8 cellular contexts compared by ENCODE assay signal in genomic region chr3:111071257-111072015, GRCh38. TPM values are rescaled to one million over a fixed set of nuclear protein-coding genes. Genes with fewer than 3 reads are reported as not detected.
DNase-seq lines count a peak whose midpoint lies in the region; ATAC-seq and TF ChIP-seq lines count a peak whose summit lies in the region.

NECTIN3 (plus strand) TSS chr3:111071816; CDS start chr3:111072018, 202 bp downstream.

- no peaks in the 10 kb centered on the region for H3K9me3 Mint-ChIP-seq in endothelial cell (ENCODE audit: unreplicated experiment)

- peaks cover 27% of the 10 kb centered on the region for H3K79me2 ChIP-seq in mesendoderm (ENCODE audit: control insufficient read depth, insufficient read depth, low read length)

- H3K56ac ChIP-seq in mesendoderm (ENCODE audit: low read length) = peak within 1 kb of the TSS; percentile 94

- DNase-seq in SKM-1 treated with dmso at 0.1 percent for 144 hours (lab: John Stamatoyannopoulos, UW; ENCODE audit: unreplicated experiment) (peak; percentile 32), SKM-1 (lab: John Stamatoyannopoulos, UW; ENCODE audit: unreplicated experiment) (no peak), NCI-H748 treated with DMSO at 0.1 percent for 48 hours (lab: John Stamatoyannopoulos, UW) (peak; percentile 77), activated T-cell treated with anti-CD3 and anti-CD28 coated beads for 4 hours (peak; percentile 78), endothelial cell (ENCODE audit: low spot score) (peak; percentile 86), mesendoderm (peak; percentile 96)
- DNase-seq in stimulated activated CD4-positive, alpha-beta T cell treated with anti-CD3 and anti-CD28 coated beads, TNF-alpha, amount 100 ng/mL, for 48 hours (ENCODE audit: low read depth in 3 of 3) = peak; percentile 63 to 77 (median 69)

- peaks cover 8% of the 10 kb centered on the region for H3K27me3 Mint-ChIP-seq in endothelial cell (ENCODE audit: unreplicated experiment)

- peak; percentile 66 for ATAC-seq in HG03097 (IDR thresholded peaks at IDR 0.05; ENCODE audit: low FRiP score, unreplicated experiment)

- H2BK5ac ChIP-seq in mesendoderm (ENCODE audit: low read length) = peak within 1 kb of the TSS; percentile 77

- no peaks in the 10 kb centered on the region for H3K4me1 ChIP-seq in mesendoderm (ENCODE audit: control insufficient read depth, low read depth, low read length)

- no peak within 1 kb of the TSS for H2BK120ac ChIP-seq in mesendoderm (ENCODE audit: low read depth, low read length)

- H3K79me1 ChIP-seq in mesendoderm (ENCODE audit: low read length) = no peaks in the 10 kb centered on the region

- H3K27ac ChIP-seq in mesendoderm (ENCODE audit: low read depth, low read length) = peak within 1 kb of the TSS; percentile 93

- peak within 1 kb of the TSS; percentile 75 for H3K4ac ChIP-seq in mesendoderm (ENCODE audit: low read depth, low read length)

- no peak within 1 kb of the TSS for H4K5ac ChIP-seq in mesendoderm (ENCODE audit: low read length)

- H3K4me2 ChIP-seq in mesendoderm (ENCODE audit: low read length) = peak within 1 kb of the TSS; percentile 93

- H3K4me1 Mint-ChIP-seq in endothelial cell (ENCODE audit: unreplicated experiment) = peaks cover 22% of the 10 kb centered on the region

- TF ChIP-seq CTCF in endothelial cell (IDR thresholded peaks at IDR 0.05; ENCODE audit: unreplicated experiment) = no peak

- no peak within 1 kb of the TSS for H2AK5ac ChIP-seq in mesendoderm (ENCODE audit: low read length)

- no peak within 1 kb of the TSS for H2BK15ac ChIP-seq in mesendoderm (replicated peaks; ENCODE audit: low read depth)

- H3K36me3 ChIP-seq in mesendoderm (ENCODE audit: control insufficient read depth, insufficient read depth, low read length) = no peaks in the 10 kb centered on the region

- peak within 1 kb of the TSS; percentile 92 for H3K9ac ChIP-seq in mesendoderm (ENCODE audit: low read length)

- H3K23ac ChIP-seq in mesendoderm (ENCODE audit: low read length) = peak within 1 kb of the TSS; percentile 24

- H3K27me3 ChIP-seq in mesendoderm (ENCODE audit: insufficient read depth, low read length, poor library complexity) = no peaks in the 10 kb centered on the region

- H3K4me3 ChIP-seq in mesendoderm (ENCODE audit: low read length) = peak within 1 kb of the TSS; percentile 91

- peak within 1 kb of the TSS; percentile 87 for H3K27ac Mint-ChIP-seq in endothelial cell (ENCODE audit: unreplicated experiment)

- no CpG with 5 or more reads among the region's 77 CpGs for WGBS in mesendoderm (ENCODE audit: extremely low coverage, insufficient coverage, low lambda C conversion rate)

- no peak within 1 kb of the TSS for H4K8ac ChIP-seq in mesendoderm (ENCODE audit: low read depth, low read length)

- peaks cover 3% of the 10 kb centered on the region for H3K36me3 Mint-ChIP-seq in endothelial cell (ENCODE audit: low read depth, unreplicated experiment)

- peak within 1 kb of the TSS; percentile 97 for H3K4me3 Mint-ChIP-seq in endothelial cell (ENCODE audit: unreplicated experiment)

- H3K18ac ChIP-seq in mesendoderm (ENCODE audit: low read length) = peak within 1 kb of the TSS; percentile 84

RNA-seq across cellular contexts. Expression of gene NECTIN3, which starts in this region (rescaled TPM):
- 28.5 TPM for total RNA-seq in endothelial cell (ENCODE audit: unreplicated experiment)
- polyA plus RNA-seq in mesendoderm (2013, experiment 1 of 2) = 14.5 TPM
- 14.2 TPM for polyA plus RNA-seq in mesendoderm (2013, experiment 2 of 2)
